In genomic region chr16:52463904-52464303, GRCh38 we compare ENCODE assay signal across 1 cellular context.
TF ChIP-seq lines count a peak whose summit lies in the region.

No MANE protein-coding gene starts in this region.

TF ChIP-seq in HepG2, 621 proteins besides CTCF, POLR2A, EP300 and RAD21 (continued from another document):
- TF ChIP-seq SAFB2 (CRISPR knock-in tag; IDR thresholded peaks at IDR 0.05; ENCODE audit: borderline replicate concordance, low read depth), result no peak
